In genomic region chr6:45375449-45375848, GRCh38 we compare ENCODE assay signal across 21 cellular contexts. TPM values are rescaled to one million over a fixed set of nuclear protein-coding genes. Genes with fewer than 3 reads are reported as not detected.
DNase-seq lines count a peak whose midpoint lies in the region; ATAC-seq and TF ChIP-seq lines count a peak whose summit lies in the region.
"Had no signal": no experiment of that assay in that cellular context is flagged by ENCODE, and none has a peak within 500 bp of the region (broad histone marks: within the 10 kb centered on the region; RNA-seq: fewer than 3 reads in every experiment).

No MANE protein-coding gene starts in this region.

- 37 to 44% (median 42%) methylated on average over 3 of the region's 3 CpGs for WGBS in adrenal gland, 4 donors

- H3K4me3 ChIP-seq in adrenal gland = no peak overlapping the region
- H3K4me3 ChIP-seq: coronary artery, pancreas had no signal

- peak overlapping the region in 1 of 5 donors; percentile 98 for H3K27ac ChIP-seq in adrenal gland
- H3K27ac ChIP-seq: coronary artery, pancreas had no signal

- no peak for ATAC-seq in sciatic nerve
- no peak for ATAC-seq in HG03025 (IDR thresholded peaks at IDR 0.05; ENCODE audit: low FRiP score, unreplicated experiment)
- ATAC-seq: pancreas had no signal

- no peak for TF ChIP-seq POLR2A in adrenal gland (IDR thresholded peaks at IDR 0.05)

- no peaks in the 10 kb centered on the region for H3K27me3 Mint-ChIP-seq in activated CD4-positive, alpha-beta T cell treated with anti-CD3 and anti-CD28 coated beads, Interleukin-2, amount 10 ng/mL, durations not matched to agents 24 days and 14 days
- no peaks in the 10 kb centered on the region for H3K27me3 Mint-ChIP-seq in osteocyte (ENCODE audit: unreplicated experiment)
- H3K27me3 Mint-ChIP-seq: type B pancreatic cell had no signal

- peaks cover 7% of the 10 kb centered on the region for H3K36me3 Mint-ChIP-seq in activated CD4-positive, alpha-beta T cell treated with anti-CD3 and anti-CD28 coated beads, Interleukin-2, amount 10 ng/mL, durations not matched to agents 24 days and 14 days (ENCODE audit: low read depth)
- H3K36me3 Mint-ChIP-seq in osteocyte (ENCODE audit: unreplicated experiment) = no peaks in the 10 kb centered on the region
- H3K36me3 Mint-ChIP-seq: type B pancreatic cell had no signal

- H3K4me1 ChIP-seq in adrenal gland (replicated peaks in 1 of 2) = peaks cover 3 to 38% of the 10 kb centered on the region in 2 donors

- no peaks in the 10 kb centered on the region for H3K27me3 ChIP-seq in adrenal gland
- H3K27me3 ChIP-seq: pancreas had no signal

- H3K27ac Mint-ChIP-seq in activated CD4-positive, alpha-beta T cell treated with anti-CD3 and anti-CD28 coated beads, Interleukin-2, amount 10 ng/mL, durations not matched to agents 24 days and 14 days = no peak overlapping the region
- no peak overlapping the region for H3K27ac Mint-ChIP-seq in osteocyte (ENCODE audit: unreplicated experiment)
- H3K27ac Mint-ChIP-seq: type B pancreatic cell had no signal

- peaks cover 28% of the 10 kb centered on the region for H3K4me1 Mint-ChIP-seq in activated CD4-positive, alpha-beta T cell treated with anti-CD3 and anti-CD28 coated beads, Interleukin-2, amount 10 ng/mL, durations not matched to agents 24 days and 14 days
- peaks cover 29% of the 10 kb centered on the region for H3K4me1 Mint-ChIP-seq in osteocyte (ENCODE audit: unreplicated experiment)

- intact Hi-C loops in activated CD4-positive, alpha-beta T cell treated with anti-CD3 and anti-CD28 coated beads, Interleukin-2, amount 10 ng/mL, durations not matched to agents 24 days and 14 days (cut with micrococcal nuclease) = loop anchor here (5.0 kb wide), 4 partner anchors 427 to 733 kb away; no protein-coding TSS in a partner anchor
- intact Hi-C loops in adrenal gland (cut with DNase I) = no loop called here
- intact Hi-C loops in sciatic nerve (cut with DNase I) = no loop called here

- TF ChIP-seq CTCF in adrenal gland (IDR thresholded peaks at IDR 0.05) (peak in 1 of 6 experiments; percentile 7), osteocyte (IDR thresholded peaks at IDR 0.05) (peak; percentile 13)

- H3K9me3 Mint-ChIP-seq in activated CD4-positive, alpha-beta T cell treated with anti-CD3 and anti-CD28 coated beads, Interleukin-2, amount 10 ng/mL, durations not matched to agents 24 days and 14 days = no peaks in the 10 kb centered on the region
- H3K9me3 Mint-ChIP-seq in osteocyte (ENCODE audit: unreplicated experiment) = no peaks in the 10 kb centered on the region
- H3K9me3 Mint-ChIP-seq: type B pancreatic cell had no signal

- H3K4me3 Mint-ChIP-seq in activated CD4-positive, alpha-beta T cell treated with anti-CD3 and anti-CD28 coated beads, Interleukin-2, amount 10 ng/mL, durations not matched to agents 24 days and 14 days = no peak overlapping the region
- H3K4me3 Mint-ChIP-seq in osteocyte (ENCODE audit: unreplicated experiment) = no peak overlapping the region

- peak; percentile 55 for DNase-seq in activated CD4-positive, alpha-beta T cell treated with anti-CD3 and anti-CD28 coated beads, Interleukin-2, amount 10 ng/mL, durations not matched to agents 24 days and 14 days
- no peak for DNase-seq in activated CD4-positive, alpha-beta T cell treated with anti-CD3 and anti-CD28 coated beads for 48 hours
- peak; percentile 38 for DNase-seq in OCI-M1 (lab: John Stamatoyannopoulos, UW)
- peak in 6 of 7 donors; percentile 34 to 51 (median 41) for DNase-seq in adrenal gland
- DNase-seq in osteocyte (ENCODE audit: extremely low spot score, unreplicated experiment) = no peak
- no peak for DNase-seq in sciatic nerve (ENCODE audit: low spot score)
- no peak for DNase-seq in stimulated activated CD4-positive, alpha-beta T cell treated with anti-CD3 and anti-CD28 coated beads, Interleukin-4, amount 100 ng/mL, for 4 hours
- DNase-seq: 8988T; activated naive CD4-positive, alpha-beta T cell; Calu3; mammary epithelial cell; NCI-H1417; NCI-H2171; NCI-H748 treated with DMSO at 0.1 percent for 48 hours; pancreas; SK-N-SH; stimulated activated naive CD4-positive, alpha-beta T cell treated with Interleukin-2 at 50 U/mL for 16 hours had no signal

- no peaks in the 10 kb centered on the region for H3K36me3 ChIP-seq in adrenal gland (replicated peaks in 1 of 2)
- H3K36me3 ChIP-seq: pancreas had no signal

- H3K9me3 ChIP-seq in adrenal gland (replicated peaks in 1 of 3) = no peaks in the 10 kb centered on the region
- H3K9me3 ChIP-seq: pancreas, SK-N-SH had no signal

RNA-seq across cellular contexts. Expression of gene SUPT3H, which starts 2.3 kb away (rescaled TPM):
- 12.4 and 13.0 TPM in 2 replicates for total RNA-seq in activated CD4-positive, alpha-beta T cell treated with anti-CD3 and anti-CD28 coated beads, Interleukin-2, amount 10 ng/mL, durations not matched to agents 24 days and 14 days
- 10 to 100 TPM; 10.0 to 56.2 (median 16.1) TPM for total RNA-seq in adrenal gland
- polyA plus RNA-seq in adrenal gland = 10 to 100 TPM; 11.0 to 18.3 (median 16.7) TPM
- total RNA-seq in osteocyte = 13.2 and 15.1 TPM in 2 replicates
- total RNA-seq in sciatic nerve = 12.9 TPM

RNA-seq across cellular contexts. Expression of gene RUNX2, which starts 47.3 kb away (rescaled TPM):
- 17.1 and 18.3 TPM in 2 replicates for total RNA-seq in activated CD4-positive, alpha-beta T cell treated with anti-CD3 and anti-CD28 coated beads, Interleukin-2, amount 10 ng/mL, durations not matched to agents 24 days and 14 days
- total RNA-seq in adrenal gland = 1 to 10 TPM; 1.0 to 4.5 (median 2.4) TPM
- polyA plus RNA-seq in adrenal gland = 1 to 10 TPM; 1.2 to 2.7 (median 1.3) TPM
- 25.3 and 28.1 TPM in 2 replicates for total RNA-seq in osteocyte
- total RNA-seq in sciatic nerve = 18.0 TPM
- total RNA-seq: G401 had no signal

Comparison
In these comparisons a context has a peak if more than half of its experiments do, and no peak if none do; other contexts are left out.
1. DNase-seq: peak in activated CD4-positive, alpha-beta T cell treated with anti-CD3 and anti-CD28 coated beads, Interleukin-2, amount 10 ng/mL, durations not matched to agents 24 days and 14 days (single experiment), OCI-M1 (single experiment) and adrenal gland (6 of 7); none in activated CD4-positive, alpha-beta T cell treated with anti-CD3 and anti-CD28 coated beads for 48 hours (single experiment), osteocyte (single experiment), sciatic nerve (single experiment) and stimulated activated CD4-positive, alpha-beta T cell treated with anti-CD3 and anti-CD28 coated beads, Interleukin-4, amount 100 ng/mL, for 4 hours (0 of 2).